1 cellular context compared by ENCODE assay signal in the genomic region with DNA sequence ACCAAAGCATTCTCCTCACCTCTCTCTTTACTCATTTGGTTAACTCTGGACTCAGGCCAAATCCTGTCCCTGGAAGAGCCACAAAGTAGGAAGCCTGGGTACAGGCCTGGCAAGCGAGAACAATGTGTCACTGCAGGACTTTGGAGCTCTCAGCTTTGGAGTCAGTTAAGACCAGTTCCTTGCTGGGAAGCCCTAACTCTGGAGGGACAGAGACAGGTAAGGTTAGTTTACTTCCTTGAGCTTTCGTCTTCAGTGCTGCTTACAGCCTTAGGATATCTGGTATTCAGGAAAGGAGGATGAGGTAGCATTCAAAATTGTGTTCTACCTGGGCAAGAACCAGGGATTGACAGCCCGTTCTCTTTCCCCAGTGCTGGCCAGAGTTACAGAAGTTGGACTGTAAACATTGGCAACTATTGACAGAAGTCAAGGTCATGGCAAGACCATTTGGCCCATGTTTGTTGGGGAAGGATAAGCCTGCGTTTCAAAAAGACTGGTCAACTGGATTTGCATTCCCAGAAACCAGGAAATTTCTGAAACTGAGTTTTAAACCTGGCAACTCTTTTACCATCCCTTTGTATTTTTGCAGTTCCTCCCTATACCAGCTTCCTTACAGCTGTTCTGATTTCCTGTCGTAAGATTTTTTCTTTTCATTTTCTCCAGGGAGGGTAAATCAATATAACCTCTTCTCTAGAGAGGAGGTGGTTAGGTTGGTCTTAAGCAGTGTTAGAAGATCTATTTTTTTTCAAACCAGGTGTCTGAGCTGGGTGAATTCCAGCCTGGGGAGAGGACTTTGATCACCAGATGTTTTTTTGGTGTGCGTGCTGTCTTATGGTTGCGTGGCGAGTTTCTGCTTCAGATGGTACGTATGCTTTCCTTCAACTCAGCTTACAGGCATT.
TF ChIP-seq lines count a peak whose summit lies in the region.

A gene with protein sequence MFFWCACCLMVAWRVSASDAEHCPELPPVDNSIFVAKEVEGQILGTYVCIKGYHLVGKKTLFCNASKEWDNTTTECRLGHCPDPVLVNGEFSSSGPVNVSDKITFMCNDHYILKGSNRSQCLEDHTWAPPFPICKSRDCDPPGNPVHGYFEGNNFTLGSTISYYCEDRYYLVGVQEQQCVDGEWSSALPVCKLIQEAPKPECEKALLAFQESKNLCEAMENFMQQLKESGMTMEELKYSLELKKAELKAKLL (plus strand): TSS at position 130 of the 896 bp plus-strand sequence. CDS start 672 bp downstream, at position 802.

TF ChIP-seq in HepG2, 621 proteins besides CTCF, POLR2A, EP300 and RAD21 (continued from another document and continues in another):
- TF ChIP-seq, protein P1, sequence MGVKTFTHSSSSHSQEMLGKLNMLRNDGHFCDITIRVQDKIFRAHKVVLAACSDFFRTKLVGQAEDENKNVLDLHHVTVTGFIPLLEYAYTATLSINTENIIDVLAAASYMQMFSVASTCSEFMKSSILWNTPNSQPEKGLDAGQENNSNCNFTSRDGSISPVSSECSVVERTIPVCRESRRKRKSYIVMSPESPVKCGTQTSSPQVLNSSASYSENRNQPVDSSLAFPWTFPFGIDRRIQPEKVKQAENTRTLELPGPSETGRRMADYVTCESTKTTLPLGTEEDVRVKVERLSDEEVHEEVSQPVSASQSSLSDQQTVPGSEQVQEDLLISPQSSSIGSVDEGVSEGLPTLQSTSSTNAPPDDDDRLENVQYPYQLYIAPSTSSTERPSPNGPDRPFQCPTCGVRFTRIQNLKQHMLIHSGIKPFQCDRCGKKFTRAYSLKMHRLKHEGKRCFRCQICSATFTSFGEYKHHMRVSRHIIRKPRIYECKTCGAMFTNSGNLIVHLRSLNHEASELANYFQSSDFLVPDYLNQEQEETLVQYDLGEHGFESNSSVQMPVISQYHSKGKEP (CRISPR knock-in tag; IDR thresholded peaks at IDR 0.05): no peak
- TF ChIP-seq MED8 (CRISPR knock-in tag; IDR thresholded peaks at IDR 0.05; ENCODE audit: insufficient replicate concordance) (peak; percentile 22), ZMYM4 (CRISPR knock-in tag; IDR thresholded peaks at IDR 0.05) (peak; percentile 75), NR2F6 (IDR thresholded peaks at IDR 0.05) (peak; percentile 83), NR2F6 (CRISPR knock-in tag; IDR thresholded peaks at IDR 0.05) (peak; percentile 91), CBX5 (CRISPR knock-in tag; IDR thresholded peaks at IDR 0.05; ENCODE audit: borderline replicate concordance) (peak; percentile 21; the same call in 1 of the 2 replicates), PHF20 (CRISPR knock-in tag; IDR thresholded peaks at IDR 0.05) (no peak), ZSCAN30 (CRISPR knock-in tag; IDR thresholded peaks at IDR 0.05) (no peak), ZNF343 (CRISPR knock-in tag; IDR thresholded peaks at IDR 0.05) (peak; percentile 65; the same call in 1 of the 2 replicates), FOSL1 (CRISPR knock-in tag; IDR thresholded peaks at IDR 0.05; ENCODE audit: borderline replicate concordance) (no peak; the same call in 1 of the 2 replicates), WIZ (CRISPR knock-in tag; IDR thresholded peaks at IDR 0.05) (no peak), KLF13 (CRISPR knock-in tag; IDR thresholded peaks at IDR 0.05) (no peak), RORA (CRISPR knock-in tag; IDR thresholded peaks at IDR 0.05) (no peak), CREB1 (IDR thresholded peaks at IDR 0.05) (no peak), CREB1 (CRISPR knock-in tag; IDR thresholded peaks at IDR 0.05) (peak; percentile 69), RXRA (CRISPR knock-in tag; IDR thresholded peaks at IDR 0.05) (peak; percentile 87; the same call in 1 of the 2 replicates), ZNF33A (CRISPR knock-in tag; IDR thresholded peaks at IDR 0.05; ENCODE audit: borderline replicate concordance) (no peak), ZSCAN22 (CRISPR knock-in tag; IDR thresholded peaks at IDR 0.05) (peak; percentile 80), ARNT (IDR thresholded peaks at IDR 0.05) (no peak), ZNF138 (CRISPR knock-in tag; IDR thresholded peaks at IDR 0.05; ENCODE audit: low read depth) (no peak), SOX5 (CRISPR knock-in tag; IDR thresholded peaks at IDR 0.05; ENCODE audit: borderline replicate concordance) (peak; percentile 76; the same call in 1 of the 2 replicates), ZNF782 (CRISPR knock-in tag; IDR thresholded peaks at IDR 0.05; ENCODE audit: borderline replicate concordance) (no peak), ZFP37 (CRISPR knock-in tag; IDR thresholded peaks at IDR 0.05; ENCODE audit: borderline replicate concordance) (no peak), FOSL2 (CRISPR knock-in tag; IDR thresholded peaks at IDR 0.05) (peak; percentile 74), TP53 (CRISPR knock-in tag; conservative IDR thresholded peaks at IDR 0.05) (peak; percentile 58; the same call in 1 of the 2 replicates), PHF5A (CRISPR knock-in tag; IDR thresholded peaks at IDR 0.05; ENCODE audit: low read depth, unreplicated experiment) (no peak)
- TF ChIP-seq, protein P2, sequence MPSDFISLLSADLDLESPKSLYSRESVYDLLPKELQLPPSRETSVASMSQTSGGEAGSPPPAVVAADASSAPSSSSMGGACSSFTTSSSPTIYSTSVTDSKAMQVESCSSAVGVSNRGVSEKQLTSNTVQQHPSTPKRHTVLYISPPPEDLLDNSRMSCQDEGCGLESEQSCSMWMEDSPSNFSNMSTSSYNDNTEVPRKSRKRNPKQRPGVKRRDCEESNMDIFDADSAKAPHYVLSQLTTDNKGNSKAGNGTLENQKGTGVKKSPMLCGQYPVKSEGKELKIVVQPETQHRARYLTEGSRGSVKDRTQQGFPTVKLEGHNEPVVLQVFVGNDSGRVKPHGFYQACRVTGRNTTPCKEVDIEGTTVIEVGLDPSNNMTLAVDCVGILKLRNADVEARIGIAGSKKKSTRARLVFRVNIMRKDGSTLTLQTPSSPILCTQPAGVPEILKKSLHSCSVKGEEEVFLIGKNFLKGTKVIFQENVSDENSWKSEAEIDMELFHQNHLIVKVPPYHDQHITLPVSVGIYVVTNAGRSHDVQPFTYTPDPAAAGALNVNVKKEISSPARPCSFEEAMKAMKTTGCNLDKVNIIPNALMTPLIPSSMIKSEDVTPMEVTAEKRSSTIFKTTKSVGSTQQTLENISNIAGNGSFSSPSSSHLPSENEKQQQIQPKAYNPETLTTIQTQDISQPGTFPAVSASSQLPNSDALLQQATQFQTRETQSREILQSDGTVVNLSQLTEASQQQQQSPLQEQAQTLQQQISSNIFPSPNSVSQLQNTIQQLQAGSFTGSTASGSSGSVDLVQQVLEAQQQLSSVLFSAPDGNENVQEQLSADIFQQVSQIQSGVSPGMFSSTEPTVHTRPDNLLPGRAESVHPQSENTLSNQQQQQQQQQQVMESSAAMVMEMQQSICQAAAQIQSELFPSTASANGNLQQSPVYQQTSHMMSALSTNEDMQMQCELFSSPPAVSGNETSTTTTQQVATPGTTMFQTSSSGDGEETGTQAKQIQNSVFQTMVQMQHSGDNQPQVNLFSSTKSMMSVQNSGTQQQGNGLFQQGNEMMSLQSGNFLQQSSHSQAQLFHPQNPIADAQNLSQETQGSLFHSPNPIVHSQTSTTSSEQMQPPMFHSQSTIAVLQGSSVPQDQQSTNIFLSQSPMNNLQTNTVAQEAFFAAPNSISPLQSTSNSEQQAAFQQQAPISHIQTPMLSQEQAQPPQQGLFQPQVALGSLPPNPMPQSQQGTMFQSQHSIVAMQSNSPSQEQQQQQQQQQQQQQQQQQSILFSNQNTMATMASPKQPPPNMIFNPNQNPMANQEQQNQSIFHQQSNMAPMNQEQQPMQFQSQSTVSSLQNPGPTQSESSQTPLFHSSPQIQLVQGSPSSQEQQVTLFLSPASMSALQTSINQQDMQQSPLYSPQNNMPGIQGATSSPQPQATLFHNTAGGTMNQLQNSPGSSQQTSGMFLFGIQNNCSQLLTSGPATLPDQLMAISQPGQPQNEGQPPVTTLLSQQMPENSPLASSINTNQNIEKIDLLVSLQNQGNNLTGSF (CRISPR knock-in tag; IDR thresholded peaks at IDR 0.05): no peak
- TF ChIP-seq, protein P3, sequence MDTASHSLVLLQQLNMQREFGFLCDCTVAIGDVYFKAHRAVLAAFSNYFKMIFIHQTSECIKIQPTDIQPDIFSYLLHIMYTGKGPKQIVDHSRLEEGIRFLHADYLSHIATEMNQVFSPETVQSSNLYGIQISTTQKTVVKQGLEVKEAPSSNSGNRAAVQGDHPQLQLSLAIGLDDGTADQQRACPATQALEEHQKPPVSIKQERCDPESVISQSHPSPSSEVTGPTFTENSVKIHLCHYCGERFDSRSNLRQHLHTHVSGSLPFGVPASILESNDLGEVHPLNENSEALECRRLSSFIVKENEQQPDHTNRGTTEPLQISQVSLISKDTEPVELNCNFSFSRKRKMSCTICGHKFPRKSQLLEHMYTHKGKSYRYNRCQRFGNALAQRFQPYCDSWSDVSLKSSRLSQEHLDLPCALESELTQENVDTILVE (CRISPR knock-in tag; IDR thresholded peaks at IDR 0.05): 0 out of 2 replicates have a peak, but pooled peaks have one; percentile 60
- TF ChIP-seq, protein P4, sequence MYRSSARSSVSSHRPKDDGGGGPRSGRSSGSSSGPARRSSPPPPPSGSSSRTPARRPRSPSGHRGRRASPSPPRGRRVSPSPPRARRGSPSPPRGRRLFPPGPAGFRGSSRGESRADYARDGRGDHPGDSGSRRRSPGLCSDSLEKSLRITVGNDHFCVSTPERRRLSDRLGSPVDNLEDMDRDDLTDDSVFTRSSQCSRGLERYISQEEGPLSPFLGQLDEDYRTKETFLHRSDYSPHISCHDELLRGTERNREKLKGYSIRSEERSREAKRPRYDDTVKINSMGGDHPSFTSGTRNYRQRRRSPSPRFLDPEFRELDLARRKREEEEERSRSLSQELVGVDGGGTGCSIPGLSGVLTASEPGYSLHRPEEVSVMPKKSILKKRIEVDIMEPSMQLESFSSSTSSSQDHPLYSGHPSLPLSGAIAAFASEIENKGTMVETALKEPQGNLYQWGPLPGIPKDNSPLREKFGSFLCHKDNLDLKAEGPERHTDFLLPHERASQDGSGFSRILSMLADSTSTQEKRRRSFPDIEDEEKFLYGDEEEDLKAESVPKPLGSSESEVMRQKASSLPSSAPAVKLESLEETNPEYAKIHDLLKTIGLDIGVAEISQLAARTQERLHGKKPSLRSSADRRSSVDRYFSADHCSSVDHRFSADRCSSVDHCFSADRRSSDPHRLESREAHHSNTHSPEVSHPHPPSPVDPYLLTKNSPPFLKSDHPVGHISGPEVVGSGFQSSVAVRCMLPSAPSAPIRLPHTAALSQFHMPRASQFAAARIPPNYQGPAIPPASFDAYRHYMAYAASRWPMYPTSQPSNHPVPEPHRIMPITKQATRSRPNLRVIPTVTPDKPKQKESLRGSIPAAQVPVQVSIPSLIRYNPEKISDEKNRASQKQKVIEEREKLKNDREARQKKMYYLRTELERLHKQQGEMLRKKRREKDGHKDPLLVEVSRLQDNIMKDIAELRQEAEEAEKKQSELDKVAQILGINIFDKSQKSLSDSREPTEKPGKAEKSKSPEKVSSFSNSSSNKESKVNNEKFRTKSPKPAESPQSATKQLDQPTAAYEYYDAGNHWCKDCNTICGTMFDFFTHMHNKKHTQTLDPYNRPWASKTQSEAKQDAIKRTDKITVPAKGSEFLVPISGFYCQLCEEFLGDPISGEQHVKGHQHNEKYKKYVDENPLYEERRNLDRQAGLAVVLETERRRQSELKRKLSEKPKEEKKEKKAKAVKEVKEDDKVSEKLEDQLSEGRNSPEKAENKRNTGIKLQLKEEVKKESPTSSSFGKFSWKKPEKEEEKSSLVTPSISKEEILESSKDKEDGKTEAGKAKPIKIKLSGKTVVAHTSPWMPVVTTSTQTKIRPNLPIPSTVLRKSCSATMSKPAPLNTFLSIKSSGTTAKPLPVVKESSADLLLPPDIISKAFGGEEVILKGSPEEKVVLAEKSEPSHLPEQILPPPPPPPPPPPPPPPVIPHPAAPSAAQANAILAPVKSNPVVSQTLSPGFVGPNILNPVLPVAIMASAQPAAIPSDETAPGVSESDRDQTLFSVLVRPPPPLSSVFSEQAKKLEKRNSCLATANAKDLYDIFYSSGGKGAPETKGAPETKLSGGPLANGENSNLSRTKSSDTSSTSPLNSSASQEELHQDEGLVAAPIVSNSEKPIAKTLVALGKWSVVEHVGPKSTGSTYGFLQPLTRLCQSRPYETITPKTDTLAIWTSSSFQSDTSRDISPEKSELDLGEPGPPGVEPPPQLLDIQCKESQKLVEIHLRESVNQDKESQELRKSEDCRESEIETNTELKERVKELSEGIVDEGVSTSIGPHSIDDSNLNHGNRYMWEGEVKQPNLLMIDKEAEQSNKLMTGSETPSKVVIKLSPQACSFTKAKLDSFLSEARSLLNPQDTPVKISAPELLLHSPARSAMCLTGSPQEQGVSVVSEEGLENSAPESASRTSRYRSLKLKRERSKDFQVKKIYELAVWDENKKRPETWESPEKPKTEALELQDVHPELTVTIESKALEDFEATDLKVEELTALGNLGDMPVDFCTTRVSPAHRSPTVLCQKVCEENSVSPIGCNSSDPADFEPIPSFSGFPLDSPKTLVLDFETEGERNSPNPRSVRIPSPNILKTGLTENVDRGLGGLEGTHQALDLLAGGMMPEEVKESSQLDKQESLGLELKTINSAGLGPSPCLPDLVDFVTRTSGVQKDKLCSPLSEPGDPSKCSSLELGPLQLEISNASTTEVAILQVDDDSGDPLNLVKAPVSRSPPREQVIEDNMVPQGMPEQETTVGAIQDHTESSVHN (CRISPR knock-in tag; IDR thresholded peaks at IDR 0.05): no peak; the same call in 1 of the 2 replicates
- TF ChIP-seq, protein P5, sequence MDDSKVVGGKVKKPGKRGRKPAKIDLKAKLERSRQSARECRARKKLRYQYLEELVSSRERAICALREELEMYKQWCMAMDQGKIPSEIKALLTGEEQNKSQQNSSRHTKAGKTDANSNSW (CRISPR knock-in tag; IDR thresholded peaks at IDR 0.05; ENCODE audit: borderline replicate concordance): no peak
- TF ChIP-seq, protein P6, sequence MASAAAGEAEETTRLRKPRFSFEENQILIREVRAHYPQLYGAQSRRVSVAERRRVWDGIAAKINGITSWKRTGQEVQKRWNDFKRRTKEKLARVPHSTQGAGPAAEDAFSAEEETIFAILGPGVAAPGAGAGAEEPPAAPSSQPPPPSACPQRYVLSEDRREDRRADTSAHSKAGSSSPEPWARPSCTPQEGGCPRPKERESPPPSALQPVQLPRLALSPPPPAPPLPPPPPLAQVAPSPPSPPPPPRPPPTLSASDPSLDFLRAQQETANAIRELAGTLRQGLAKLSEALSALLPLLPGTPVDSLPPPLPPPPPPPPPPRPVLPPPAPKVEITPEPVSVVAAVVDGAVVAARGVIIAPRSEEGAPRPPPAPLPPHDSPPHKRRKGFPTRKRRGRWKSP (CRISPR knock-in tag; IDR thresholded peaks at IDR 0.05): no peak
- TF ChIP-seq, protein P7, sequence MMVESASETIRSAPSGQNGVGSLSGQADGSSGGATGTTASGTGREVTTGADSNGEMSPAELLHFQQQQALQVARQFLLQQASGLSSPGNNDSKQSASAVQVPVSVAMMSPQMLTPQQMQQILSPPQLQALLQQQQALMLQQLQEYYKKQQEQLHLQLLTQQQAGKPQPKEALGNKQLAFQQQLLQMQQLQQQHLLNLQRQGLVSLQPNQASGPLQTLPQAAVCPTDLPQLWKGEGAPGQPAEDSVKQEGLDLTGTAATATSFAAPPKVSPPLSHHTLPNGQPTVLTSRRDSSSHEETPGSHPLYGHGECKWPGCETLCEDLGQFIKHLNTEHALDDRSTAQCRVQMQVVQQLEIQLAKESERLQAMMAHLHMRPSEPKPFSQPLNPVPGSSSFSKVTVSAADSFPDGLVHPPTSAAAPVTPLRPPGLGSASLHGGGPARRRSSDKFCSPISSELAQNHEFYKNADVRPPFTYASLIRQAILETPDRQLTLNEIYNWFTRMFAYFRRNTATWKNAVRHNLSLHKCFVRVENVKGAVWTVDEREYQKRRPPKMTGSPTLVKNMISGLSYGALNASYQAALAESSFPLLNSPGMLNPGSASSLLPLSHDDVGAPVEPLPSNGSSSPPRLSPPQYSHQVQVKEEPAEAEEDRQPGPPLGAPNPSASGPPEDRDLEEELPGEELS (CRISPR knock-in tag; IDR thresholded peaks at IDR 0.05): peak; percentile 89
